In the genomic region with DNA sequence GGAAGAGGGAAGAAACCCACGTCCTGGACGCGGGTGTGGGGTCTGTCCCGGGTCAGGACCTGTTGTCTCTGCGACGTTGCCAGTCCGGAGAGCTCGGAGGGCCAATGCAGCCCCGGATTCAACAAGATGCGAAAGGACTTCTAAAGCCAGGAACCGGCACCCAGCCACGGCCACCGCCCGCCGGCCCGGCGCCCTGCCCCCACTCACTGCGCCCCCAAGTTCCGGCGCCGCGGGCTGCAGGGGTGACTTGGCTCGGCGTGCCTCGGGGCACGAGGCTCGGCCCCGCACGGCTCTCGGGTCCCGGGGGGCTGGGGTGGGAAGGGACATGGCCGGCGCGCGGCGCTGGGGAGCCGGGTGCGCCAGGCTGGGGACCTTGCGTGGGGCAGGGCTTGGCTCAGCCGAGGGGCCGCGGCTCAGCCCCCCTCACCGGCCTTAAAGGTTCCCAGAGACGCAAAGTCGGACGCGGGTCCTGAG, we compare ENCODE assay signal across 8 cellular contexts. TPM values are rescaled to one million over a fixed set of nuclear protein-coding genes. Genes with fewer than 3 reads are reported as not detected.
DNase-seq lines count a peak whose midpoint lies in the region; ATAC-seq and TF ChIP-seq lines count a peak whose summit lies in the region.

No MANE protein-coding gene starts in this region.

- peak overlapping the region; percentile 69 for H3K4me3 Mint-ChIP-seq in activated T-cell treated with anti-CD3 and anti-CD28 coated beads, Interleukin-2, amount 50 U/mL, for 24 hours

- no peaks in the 10 kb centered on the region for H3K36me3 Mint-ChIP-seq in activated T-cell treated with anti-CD3 and anti-CD28 coated beads, Interleukin-2, amount 50 U/mL, for 24 hours (ENCODE audit: low read depth)

- peaks cover 13 to 50% of the 10 kb centered on the region in 2 donors for H3K4me1 ChIP-seq in left lung
- H3K4me1 ChIP-seq in thyroid gland, result peaks cover 14 to 29% of the 10 kb centered on the region in 2 donors

- peaks cover 0 to 6% of the 10 kb centered on the region in 2 donors for H3K36me3 ChIP-seq in left lung
- no peaks in the 10 kb centered on the region for H3K36me3 ChIP-seq in thyroid gland

- no peaks in the 10 kb centered on the region for H3K9me3 Mint-ChIP-seq in activated T-cell treated with anti-CD3 and anti-CD28 coated beads, Interleukin-2, amount 50 U/mL, for 24 hours

- TF ChIP-seq CTCF in left lung (IDR thresholded peaks at IDR 0.05) (no peak), thyroid gland (IDR thresholded peaks at IDR 0.05) (no peak)

- H3K27me3 ChIP-seq in left lung, result peaks cover 0 to 30% of the 10 kb centered on the region in 2 donors
- H3K27me3 ChIP-seq in thyroid gland, result no peaks in the 10 kb centered on the region

- intact Hi-C loops in left lung (cut with DNase I), result loop anchor here in 1 of 2 donors (5.0 kb wide), 1 partner anchor 41 kb away; no protein-coding TSS in a partner anchor
- intact Hi-C loops in thyroid gland (cut with DNase I), result no loop called here

- ATAC-seq in left lung (peak; percentile 8), GM18505 (IDR thresholded peaks at IDR 0.05; ENCODE audit: unreplicated experiment) (no peak), GM18520 (IDR thresholded peaks at IDR 0.05; ENCODE audit: unreplicated experiment) (no peak)

- peaks cover 10% of the 10 kb centered on the region for H3K4me1 Mint-ChIP-seq in activated T-cell treated with anti-CD3 and anti-CD28 coated beads, Interleukin-2, amount 50 U/mL, for 24 hours (ENCODE audit: low read depth)

- TF ChIP-seq POLR2A in thyroid gland (IDR thresholded peaks at IDR 0.05), result no peak
- no peak for TF ChIP-seq POLR2A in GM18505 (IDR thresholded peaks at IDR 0.05; ENCODE audit: borderline replicate concordance, extremely low read depth, insufficient read depth, insufficient read length)

- WGBS in thyroid gland, 2 donors, result 0 to 3% methylated on average over 4 to 7 of the region's 47 CpGs

- H3K27ac ChIP-seq in left lung (peak overlapping the region; percentile 65 to 86), thyroid gland (peak overlapping the region in 2 of 3 donors; percentile 40 to 42)

- no peak overlapping the region for H3K27ac Mint-ChIP-seq in activated T-cell treated with anti-CD3 and anti-CD28 coated beads, Interleukin-2, amount 50 U/mL, for 24 hours

- DNase-seq in activated T-cell treated with anti-CD3 and anti-CD28 coated beads, Interleukin-2, amount 50 U/mL, for 24 hours, result no peak
- DNase-seq in activated T-cell treated with anti-CD3 and anti-CD28 coated beads, Interleukin-2, amount 50 U/mL, for 48 hours, result no peak
- peak; percentile 45 for DNase-seq in astrocyte of the hippocampus (ENCODE audit: low read depth, low spot score)
- DNase-seq in left lung, result peak in 1 of 2 donors; percentile 78
- DNase-seq in thyroid gland, result peak in 1 of 2 donors; percentile 7
- no peak for DNase-seq in NCI-H1694 treated with DMSO at 0.1 percent for 48 hours (lab: John Stamatoyannopoulos, UW)

- H3K4me3 ChIP-seq in left lung (peak overlapping the region; percentile 70 to 86), thyroid gland (replicated peaks in 1 of 3) (peak overlapping the region; percentile 26 to 74 (median 37))

- H3K27me3 Mint-ChIP-seq in activated T-cell treated with anti-CD3 and anti-CD28 coated beads, Interleukin-2, amount 50 U/mL, for 24 hours, result peaks cover 41% of the 10 kb centered on the region

- H3K9me3 ChIP-seq in left lung (no peaks in the 10 kb centered on the region), thyroid gland (no peaks in the 10 kb centered on the region)

RNA-seq across cellular contexts. Expression of a gene that starts 51.8 kb away (rescaled TPM):
- total RNA-seq in left lung (10 to 100 TPM; 33.0 to 42.6 TPM), thyroid gland (10 to 100 TPM; 36.3 to 64.2 (median 43.6) TPM)

RNA-seq across cellular contexts. Expression of a gene that starts 53.9 kb away (rescaled TPM):
- total RNA-seq in left lung, result 10 to 100 TPM; 18.8 to 23.0 TPM
- 10 to 100 TPM in 1 of 4 donors, 1 to 10 TPM in 3; 5.6 to 10.4 (median 7.3) TPM for total RNA-seq in thyroid gland
